1 cellular context compared by ENCODE assay signal in genomic region chr6:159692303-159693127, GRCh38.
TF ChIP-seq lines count a peak whose summit lies in the region.

No MANE protein-coding gene starts in this region.

TF ChIP-seq in K562, 482 proteins besides CTCF, POLR2A, EP300 and RAD21 (continued from another document and continues in another):
- TF ChIP-seq FOXP1 (CRISPR knock-in tag; IDR thresholded peaks at IDR 0.05) (peak; percentile 90), ZNF551 (CRISPR knock-in tag; IDR thresholded peaks at IDR 0.05) (no peak), MYC (IDR thresholded peaks at IDR 0.05; ENCODE audit: low read depth, low read length) (no peak), MYC (CRISPR knock-in tag; IDR thresholded peaks at IDR 0.05; ENCODE audit: borderline replicate concordance, low read depth) (no peak), FOXJ3 (CRISPR knock-in tag; IDR thresholded peaks at IDR 0.05) (no peak), BRD9 (IDR thresholded peaks at IDR 0.05; ENCODE audit: low read depth, partially characterized antibody) (no peak), MTA3 (IDR thresholded peaks at IDR 0.05; ENCODE audit: borderline replicate concordance) (peak; percentile 27; the same call in 1 of the 2 replicates), ZNF592 (IDR thresholded peaks at IDR 0.05) (0 out of 2 replicates have a peak, but pooled peaks have one; percentile 26), MGA (IDR thresholded peaks at IDR 0.05) (peak; percentile 76; the same call in 1 of the 2 replicates), ZBTB33 (CRISPR knock-in tag; IDR thresholded peaks at IDR 0.05) (0 out of 2 replicates have a peak, but pooled peaks have one; percentile 12), ZNF347 (CRISPR knock-in tag; IDR thresholded peaks at IDR 0.05; ENCODE audit: low read depth) (no peak), STAT6 (CRISPR knock-in tag; IDR thresholded peaks at IDR 0.05) (0 out of 2 replicates have a peak, but pooled peaks have one; percentile 15), LCOR (CRISPR knock-in tag; IDR thresholded peaks at IDR 0.05) (peak; percentile 6; the same call in 1 of the 2 replicates), HDGF (IDR thresholded peaks at IDR 0.05) (peak; percentile 45; the same call in 1 of the 2 replicates), JUN (IDR thresholded peaks at IDR 0.05; ENCODE audit: borderline replicate concordance, low read depth, low read length) (no peak), JUN (CRISPR knock-in tag; IDR thresholded peaks at IDR 0.05; ENCODE audit: borderline replicate concordance) (peak; percentile 82), BDP1 (IDR thresholded peaks at IDR 0.05; ENCODE audit: insufficient read depth, insufficient read length) (no peak), FOXK2 (conservative IDR thresholded peaks at IDR 0.05 in 1 of 2, IDR thresholded peaks at IDR 0.05 in 1 of 2; ENCODE audit: low read depth in 2 of 2) (0 out of 4 replicates have a peak, but pooled peaks of 1 of the 2 experiments have one; percentile 37), ZHX1 (conservative IDR thresholded peaks at IDR 0.05; ENCODE audit: low read length) (no peak), YY1 (IDR thresholded peaks at IDR 0.05; ENCODE audit: borderline replicate concordance in 1 of 3, control insufficient read depth in 1 of 3, extremely low read depth in 1 of 3, insufficient read depth in 3 of 3, insufficient read length in 1 of 3, insufficient replicate concordance in 2 of 3, low read depth in 1 of 3, low read length in 2 of 3) (peak in 1 of 3 experiments; percentile 74), NRF1 (conservative IDR thresholded peaks at IDR 0.05 in 1 of 2, IDR thresholded peaks at IDR 0.05 in 1 of 2) (peak; percentile 8 to 17; a peak in 1 of 4 replicates), GTF2F1 (IDR thresholded peaks at IDR 0.05; ENCODE audit: low read depth, low read length) (no peak), CREB1 (IDR thresholded peaks at IDR 0.05) (no peak), CREB1 (CRISPR knock-in tag; IDR thresholded peaks at IDR 0.05) (peak; percentile 52; the same call in 1 of the 2 replicates)
